In the genomic region with DNA sequence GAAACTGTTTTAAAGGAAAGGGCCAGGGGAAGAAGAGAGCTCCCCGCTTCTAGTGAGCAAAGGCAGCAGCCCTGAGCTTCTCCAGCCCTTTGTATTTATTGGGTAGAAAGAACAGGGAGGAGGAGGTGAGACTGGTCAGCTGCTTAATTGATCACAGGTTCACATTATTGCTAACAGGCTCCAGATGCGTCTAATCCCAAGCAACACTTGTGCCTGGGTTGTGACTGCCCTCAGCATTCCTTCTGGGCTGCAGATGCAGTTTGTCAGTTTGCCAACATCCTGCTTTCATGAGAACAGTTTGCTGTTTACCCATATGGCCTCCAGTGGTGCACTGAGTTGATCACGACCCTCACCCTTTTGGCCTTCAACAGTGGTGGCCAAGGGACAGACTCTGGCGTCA, we compare ENCODE assay signal across 13 cellular contexts.
DNase-seq lines count a peak whose midpoint lies in the region; ATAC-seq, FAIRE-seq and TF ChIP-seq lines count a peak whose summit lies in the region.
"Had no signal": no experiment of that assay in that cellular context is flagged by ENCODE, and none has a peak within 500 bp of the region (broad histone marks: within the 10 kb centered on the region; RNA-seq: fewer than 3 reads in every experiment).

No MANE protein-coding gene starts in this region.

- TF ChIP-seq POLR2A in upper lobe of left lung (IDR thresholded peaks at IDR 0.05) = no peak

- H3K4me1 ChIP-seq in Loucy (ENCODE audit: insufficient read depth, low read length, poor library complexity, severe bottlenecking) (peaks cover 54% of the 10 kb centered on the region), upper lobe of left lung (no peaks in the 10 kb centered on the region), small intestine (ENCODE audit: control insufficient read depth in 2 of 2, insufficient read depth in 1 of 2, low read depth in 1 of 2, low read length in 1 of 2) (peaks cover 0 to 2% of the 10 kb centered on the region in 2 donors)
- H3K4me1 ChIP-seq: Caco-2 had no signal

- H4K20me1 ChIP-seq in Loucy (ENCODE audit: insufficient read depth, low read length, poor library complexity, severe bottlenecking) = no peaks in the 10 kb centered on the region

- TF ChIP-seq CTCF in Loucy (conservative IDR thresholded peaks at IDR 0.05; ENCODE audit: low read length) = no peak
- no peak for TF ChIP-seq CTCF in choroid plexus epithelial cell (conservative IDR thresholded peaks at IDR 0.05; ENCODE audit: low read depth, low read length)
- no peak for TF ChIP-seq CTCF in upper lobe of left lung (IDR thresholded peaks at IDR 0.05)

- TF ChIP-seq EP300 in upper lobe of left lung (IDR thresholded peaks at IDR 0.05) = no peak

- peaks cover 3% of the 10 kb centered on the region; the same call in 1 of the 2 replicates for H3F3A ChIP-seq in Loucy (ENCODE audit: low read depth)

- no peak overlapping the region for H3K9ac ChIP-seq in Loucy (ENCODE audit: low read depth, low read length, poor library complexity, severe bottlenecking)

- H3K4me2 ChIP-seq in Loucy (ENCODE audit: low read depth, low read length, poor library complexity, severe bottlenecking) = no peak overlapping the region

- no peaks in the 10 kb centered on the region for H3K27me3 ChIP-seq in Loucy (ENCODE audit: insufficient read depth, low read length, poor library complexity, severe bottlenecking)
- H3K27me3 ChIP-seq in upper lobe of left lung = no peaks in the 10 kb centered on the region
- H3K27me3 ChIP-seq in small intestine (ENCODE audit: control insufficient read depth in 2 of 2, insufficient read depth in 2 of 2, low read length in 2 of 2) = peaks cover 0 to 2% of the 10 kb centered on the region in 2 donors

- no peaks in the 10 kb centered on the region for H3K9me2 ChIP-seq in Loucy (replicated peaks; ENCODE audit: low read depth, low read length)

- DNase-seq in NCI-H82 (lab: John Stamatoyannopoulos, UW) (peak; percentile 53), NCI-H82 treated with DMSO at 0.1 percent for 48 hours (lab: John Stamatoyannopoulos, UW; ENCODE audit: unreplicated experiment) (no peak), choroid plexus epithelial cell (ENCODE audit: low read depth) (peak; percentile 15), upper lobe of left lung (no peak), small intestine (no peak)
- DNase-seq: Caco-2; CD4-positive, CD25-positive, alpha-beta regulatory T cell; H7; OCI-M1; SHP77 treated with DMSO at 0.1 percent for 48 hours; T-helper 2 cell had no signal

- ATAC-seq in HG02870 (IDR thresholded peaks at IDR 0.05; ENCODE audit: unreplicated experiment) = no peak
- ATAC-seq in upper lobe of left lung (ENCODE audit: low FRiP score in 2 of 2) = no peak

- H3K9me3 ChIP-seq in Loucy (ENCODE audit: insufficient read depth, low read depth, low read length) = no peaks in the 10 kb centered on the region
- no peaks in the 10 kb centered on the region for H3K9me3 ChIP-seq in upper lobe of left lung
- no peaks in the 10 kb centered on the region for H3K9me3 ChIP-seq in small intestine (ENCODE audit: control insufficient read depth, low read depth)
- H3K9me3 ChIP-seq: Caco-2 had no signal

- H3K27ac ChIP-seq in upper lobe of left lung (no peak overlapping the region), small intestine (ENCODE audit: low read depth in 1 of 2, low read length in 1 of 2) (no peak overlapping the region)

- H3K79me2 ChIP-seq in Loucy (ENCODE audit: insufficient read depth, low read length) = no peaks in the 10 kb centered on the region

- 0 out of 2 replicates have a peak overlapping the region, but pooled peaks have one; percentile 8 for H2AFZ ChIP-seq in Loucy (ENCODE audit: low read length)

- 65 to 69% methylated on average over 4 of the region's 4 CpGs for WGBS in upper lobe of left lung, 2 donors
- 66 to 69% (median 66%) methylated on average over 4 of the region's 4 CpGs for WGBS in small intestine, 3 donors

- H3K4me3 ChIP-seq in Loucy (ENCODE audit: low read length, poor library complexity, severe bottlenecking) (no peak overlapping the region), choroid plexus epithelial cell (ENCODE audit: low read depth, low read length) (no peak overlapping the region), upper lobe of left lung (no peak overlapping the region), small intestine (ENCODE audit: low read depth in 1 of 2, low read length in 2 of 2) (no peak overlapping the region)

- H3K36me3 ChIP-seq in Loucy (ENCODE audit: insufficient read depth, low read length) = no peaks in the 10 kb centered on the region
- no peaks in the 10 kb centered on the region for H3K36me3 ChIP-seq in upper lobe of left lung
- H3K36me3 ChIP-seq in small intestine (ENCODE audit: control insufficient read depth in 2 of 2, insufficient read depth in 2 of 2, low read length in 2 of 2) = no peaks in the 10 kb centered on the region

- no peak for FAIRE-seq in small intestine (lab: Jason Lieb, UNC)

Comparison
In these comparisons a context has a peak if more than half of its experiments do, and no peak if none do; other contexts are left out.
1. DNase-seq: peak in NCI-H82 (single experiment) and choroid plexus epithelial cell (single experiment); none in NCI-H82 treated with DMSO at 0.1 percent for 48 hours (single experiment), upper lobe of left lung (0 of 2) and small intestine (single experiment).